ENCODE assay signal across 8 cellular contexts in the genomic region with DNA sequence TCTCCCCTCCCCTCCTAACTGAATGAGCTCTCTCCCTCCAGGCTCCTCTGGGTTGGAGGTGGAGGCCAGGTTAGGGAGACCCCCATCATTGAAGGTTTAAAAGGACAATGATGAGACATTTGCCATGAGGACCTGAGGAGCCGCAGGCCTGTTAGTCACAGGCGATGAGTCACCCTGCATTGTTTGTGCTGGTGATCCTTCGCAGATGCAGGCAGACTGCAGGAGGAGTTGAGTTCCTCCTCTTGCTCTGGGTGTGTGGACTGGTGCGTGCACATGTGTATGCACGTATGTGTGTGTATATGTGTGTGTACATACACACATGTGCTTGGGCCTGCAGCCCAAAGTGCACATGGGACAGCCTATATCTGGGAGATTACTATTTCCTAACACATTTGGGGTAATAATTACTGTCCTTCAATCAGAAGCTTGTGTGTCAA. TPM values are rescaled to one million over a fixed set of nuclear protein-coding genes. Genes with fewer than 3 reads are reported as not detected.
A peak's percentile ranks its signal among the peaks of the same experiment; 100 is the strongest.
DNase-seq lines count a peak whose midpoint lies in the region; ATAC-seq, FAIRE-seq and TF ChIP-seq lines count a peak whose summit lies in the region.

No MANE protein-coding gene starts in this region.

- no peak for FAIRE-seq in GM12891 (lab: Jason Lieb, UNC)

- no peak overlapping the region for H2BK5ac ChIP-seq in mesendoderm (ENCODE audit: low read length)

- no peak overlapping the region for H3K23ac ChIP-seq in mesendoderm (ENCODE audit: low read length)

- no peak overlapping the region for H2BK15ac ChIP-seq in mesendoderm (replicated peaks; ENCODE audit: low read depth)

- peak overlapping the region; percentile 16; the same call in 1 of the 2 replicates for H3K4me2 ChIP-seq in PC-3 (ENCODE audit: low read length)
- H3K4me2 ChIP-seq in mesendoderm (ENCODE audit: low read length): no peak overlapping the region

- TF ChIP-seq CTCF in PC-3 (conservative IDR thresholded peaks at IDR 0.05; ENCODE audit: low read depth, low read length) (no peak), suprapubic skin (IDR thresholded peaks at IDR 0.05) (no peak)

- H3K27me3 ChIP-seq in PC-3 (ENCODE audit: low read length) (no peaks in the 10 kb centered on the region), mesendoderm (ENCODE audit: insufficient read depth, low read length, poor library complexity) (no peaks in the 10 kb centered on the region), suprapubic skin (no peaks in the 10 kb centered on the region)

- H3K4ac ChIP-seq in mesendoderm (ENCODE audit: low read depth, low read length): no peak overlapping the region

- H3K56ac ChIP-seq in mesendoderm (ENCODE audit: low read length): no peak overlapping the region

- intact Hi-C loops in PC-3 (cut with micrococcal nuclease): loop anchor here (2.0 kb wide), 1 partner anchor 19 kb away; no protein-coding TSS in a partner anchor

- ATAC-seq in PC-3 (peak; percentile 96), HG03108 (IDR thresholded peaks at IDR 0.05; ENCODE audit: unreplicated experiment) (no peak)

- CTCF ChIA-PET in PC-3 (lab: Charles Lee): no interaction called here

- peak overlapping the region; percentile 21; the same call in 1 of the 2 replicates for H3K9ac ChIP-seq in PC-3 (ENCODE audit: low read length)
- H3K9ac ChIP-seq in mesendoderm (ENCODE audit: low read length): no peak overlapping the region

- BruUV-seq in PC-3 (replicated peaks; lab: Mats Ljungman, UMichigan): no TSS peak

- POLR2A ChIA-PET in PC-3 (lab: Charles Lee; ENCODE audit: unreplicated experiment): no interaction called here

- no peak overlapping the region for H4K5ac ChIP-seq in mesendoderm (ENCODE audit: low read length)

- TF ChIP-seq EP300 in suprapubic skin (IDR thresholded peaks at IDR 0.05): no peak

- H3K9me3 ChIP-seq in PC-3 (ENCODE audit: low read length) (no peaks in the 10 kb centered on the region), suprapubic skin (no peaks in the 10 kb centered on the region)

- no peak overlapping the region for H2AFZ ChIP-seq in PC-3 (ENCODE audit: low read length)

- H2AK5ac ChIP-seq in mesendoderm (ENCODE audit: low read length): no peak overlapping the region

- no peaks in the 10 kb centered on the region for H3F3A ChIP-seq in PC-3 (ENCODE audit: low read length, unreplicated experiment)

- no peaks in the 10 kb centered on the region for H4K20me1 ChIP-seq in PC-3 (ENCODE audit: low read length)

- no peak overlapping the region for H4K8ac ChIP-seq in mesendoderm (ENCODE audit: low read depth, low read length)

- H2BK120ac ChIP-seq in mesendoderm (ENCODE audit: low read depth, low read length): no peak overlapping the region

- H3K27ac ChIP-seq in PC-3 (ENCODE audit: low read length) (peak overlapping the region; percentile 59), caudate nucleus (ENCODE audit: low read depth, low read length) (peak overlapping the region; percentile 2), mesendoderm (ENCODE audit: low read depth, low read length) (no peak overlapping the region), suprapubic skin (peak overlapping the region; percentile 34)

- H3K79me1 ChIP-seq in mesendoderm (ENCODE audit: low read length): no peaks in the 10 kb centered on the region

- H3K36me3 ChIP-seq in PC-3 (ENCODE audit: low read depth, low read length): no peaks in the 10 kb centered on the region
- H3K36me3 ChIP-seq in mesendoderm (ENCODE audit: control insufficient read depth, insufficient read depth, low read length): no peaks in the 10 kb centered on the region
- H3K36me3 ChIP-seq in suprapubic skin: no peaks in the 10 kb centered on the region

- TF ChIP-seq POLR2A in suprapubic skin (IDR thresholded peaks at IDR 0.05): no peak
- no peak for TF ChIP-seq POLR2A in GM12891 (IDR thresholded peaks at IDR 0.05; ENCODE audit: low read depth, low read length)

- no peaks in the 10 kb centered on the region for H3K9me2 ChIP-seq in PC-3 (replicated peaks; ENCODE audit: low read length)

- H3K4me1 ChIP-seq in PC-3 (ENCODE audit: insufficient read depth, low read length) (peaks cover 29% of the 10 kb centered on the region), mesendoderm (ENCODE audit: control insufficient read depth, low read depth, low read length) (no peaks in the 10 kb centered on the region), suprapubic skin (peaks cover 25% of the 10 kb centered on the region)

- peak; percentile 95 for DNase-seq in GM04504 (ENCODE audit: low read depth)
- DNase-seq in PC-3: peak; percentile 97
- peak in 16 of 61 donors; percentile 4 to 60 (median 26) for DNase-seq in caudate nucleus (lab: John Stamatoyannopoulos, UW)
- DNase-seq in mesendoderm: peak; percentile 91
- peak in 1 of 2 donors; percentile 83 for DNase-seq in suprapubic skin (ENCODE audit: low spot score in 2 of 2)
- no peak for DNase-seq in NCI-H146 treated with DMSO at 0.1 percent for 48 hours (lab: John Stamatoyannopoulos, UW; ENCODE audit: unreplicated experiment)
- DNase-seq in GM12891 (ENCODE audit: insufficient read length, low spot score): no peak

- H3K79me2 ChIP-seq in PC-3 (ENCODE audit: low read length): no peaks in the 10 kb centered on the region
- H3K79me2 ChIP-seq in mesendoderm (ENCODE audit: control insufficient read depth, insufficient read depth, low read length): no peaks in the 10 kb centered on the region

- no peak overlapping the region for H3K18ac ChIP-seq in mesendoderm (ENCODE audit: low read length)

- WGBS in mesendoderm (ENCODE audit: extremely low coverage, insufficient coverage, low lambda C conversion rate): no CpG with 5 or more reads among the region's 5 CpGs
- WGBS in suprapubic skin: 29% methylated on average over 2 of the region's 5 CpGs

- no peak overlapping the region for H3K4me3 ChIP-seq in PC-3 (ENCODE audit: low read length)
- H3K4me3 ChIP-seq in mesendoderm (ENCODE audit: low read length): no peak overlapping the region
- H3K4me3 ChIP-seq in suprapubic skin: no peak overlapping the region

TF ChIP-seq in GM12891, 5 proteins besides CTCF, POLR2A, EP300 and RAD21:
- no peak for TF ChIP-seq SPI1 (IDR thresholded peaks at IDR 0.05; ENCODE audit: low read depth, low read length)
- TF ChIP-seq POU2F2 (IDR thresholded peaks at IDR 0.05; ENCODE audit: low read depth, low read length): no peak
- TF ChIP-seq PAX5 (IDR thresholded peaks at IDR 0.05; ENCODE audit: insufficient read depth, low read length, severe bottlenecking): no peak
- no peak for TF ChIP-seq TAF1 (IDR thresholded peaks at IDR 0.05; ENCODE audit: low read depth, low read length)
- no peak for TF ChIP-seq POLR2AphosphoS5 (IDR thresholded peaks at IDR 0.05; ENCODE audit: low read depth, low read length)

RNA-seq across cellular contexts. Expression of gene MCFD2, which starts 42.0 kb away (rescaled TPM):
- total RNA-seq in PC-3 (2014; rRNA removed): 91.9 and 112 TPM in 2 replicates
- polyA plus RNA-seq in mesendoderm (2013, experiment 1 of 2): 55.6 TPM
- polyA plus RNA-seq in mesendoderm (2013, experiment 2 of 2): 56.0 TPM
- 10 to 100 TPM; 40.5 to 42.4 (median 41.6) TPM for total RNA-seq in suprapubic skin
- polyA plus RNA-seq in GM12891 (2012; ENCODE audit: low read depth, missing spikeins): 19.8 TPM

Comparison
In these comparisons a context has a peak if more than half of its experiments do, and no peak if none do; other contexts are left out.
1. DNase-seq: peak in GM04504 (single experiment), PC-3 (single experiment) and mesendoderm (single experiment); none in NCI-H146 treated with DMSO at 0.1 percent for 48 hours (single experiment) and GM12891 (single experiment).